ENCODE assay signal across 15 cellular contexts in genomic region chr14:34548472-34548981, GRCh38. TPM values are rescaled to one million over a fixed set of nuclear protein-coding genes. Genes with fewer than 3 reads are reported as not detected.
DNase-seq lines count a peak whose midpoint lies in the region; ATAC-seq, FAIRE-seq and TF ChIP-seq lines count a peak whose summit lies in the region.
"Had no signal": no experiment of that assay in that cellular context is flagged by ENCODE, and none has a peak within 500 bp of the region (broad histone marks: within the 10 kb centered on the region; RNA-seq: fewer than 3 reads in every experiment).

No MANE protein-coding gene starts in this region.

- TF ChIP-seq EP300 in A549 (IDR thresholded peaks at IDR 0.05): no peak
- no peak for TF ChIP-seq EP300 in GM12878 (IDR thresholded peaks at IDR 0.05; ENCODE audit: borderline replicate concordance in 1 of 2, control insufficient read depth in 1 of 2, low read depth in 2 of 2, low read length in 2 of 2)

- RAD21 ChIA-PET in GM12878 (lab: Charles Lee; ENCODE audit: unreplicated experiment): no interaction called here

- BruUV-seq in GM12878 (replicated peaks; lab: Mats Ljungman, UMichigan) (no TSS peak), PC-9 (replicated peaks; lab: Mats Ljungman, UMichigan) (no TSS peak)

- no peaks in the 10 kb centered on the region for H3K79me2 ChIP-seq in DOHH2 (ENCODE audit: control insufficient read depth, low read length)
- no peaks in the 10 kb centered on the region for H3K79me2 ChIP-seq in GM12878 (ENCODE audit: control insufficient read depth, insufficient read depth, low read length)
- H3K79me2 ChIP-seq in PC-9 (ENCODE audit: low read depth): no peaks in the 10 kb centered on the region

- TF ChIP-seq RAD21 in A549 (conservative IDR thresholded peaks at IDR 0.05 in 1 of 2, IDR thresholded peaks at IDR 0.05 in 1 of 2) (no peak), GM12878 (IDR thresholded peaks at IDR 0.05; ENCODE audit: insufficient read depth, low read depth, low read length) (no peak)

- H3K9me2 ChIP-seq in DOHH2 (replicated peaks; ENCODE audit: control insufficient read depth, low read length) (no peaks in the 10 kb centered on the region), PC-9 (ENCODE audit: insufficient read depth) (no peaks in the 10 kb centered on the region)

- intact Hi-C loops in GM12878 (cut with micrococcal nuclease; ENCODE audit: unreplicated experiment) (no loop called here), natural killer cell (cut with micrococcal nuclease) (no loop called here), PC-9 (cut with micrococcal nuclease; ENCODE audit: unreplicated experiment) (no loop called here)

- H3K9me3 ChIP-seq in A549 (no peaks in the 10 kb centered on the region), DOHH2 (ENCODE audit: control insufficient read depth, insufficient read depth, low read length) (no peaks in the 10 kb centered on the region), GM12878 (replicated peaks; ENCODE audit: control insufficient read depth, insufficient read depth, low read length) (no peaks in the 10 kb centered on the region), PC-9 (ENCODE audit: insufficient read depth, low read depth) (no peaks in the 10 kb centered on the region)

- TF ChIP-seq CTCF in A549 (IDR thresholded peaks at IDR 0.05) (no peak), DOHH2 (IDR thresholded peaks at IDR 0.05; ENCODE audit: low read depth, low read length, poor library complexity, severe bottlenecking) (no peak), GM12878 (IDR thresholded peaks at IDR 0.05 in 2 of 3, conservative IDR thresholded peaks at IDR 0.05 in 1 of 3; ENCODE audit: control insufficient read depth in 2 of 3, extremely low read depth in 1 of 3, insufficient read depth in 1 of 3, low read depth in 3 of 3, low read length in 3 of 3) (no peak), natural killer cell (IDR thresholded peaks at IDR 0.05) (no peak), GM10248 (IDR thresholded peaks at IDR 0.05; ENCODE audit: control extremely low read depth, extremely low read depth, low read depth, missing control alignments) (no peak), PC-9 (conservative IDR thresholded peaks at IDR 0.05) (no peak)

- H3K4me3 ChIP-seq in A549 (no peak overlapping the region), DOHH2 (ENCODE audit: low read length) (no peak overlapping the region), GM12878 (no peak overlapping the region), PC-9 (no peak overlapping the region)
- H3K4me3 ChIP-seq: skin epidermis had no signal

- H2AFZ ChIP-seq in GM12878 (ENCODE audit: control insufficient read depth, low read depth, low read length): no peak overlapping the region
- H2AFZ ChIP-seq in PC-9: no peak overlapping the region

- no peaks in the 10 kb centered on the region for H3K9me3 Mint-ChIP-seq in natural killer cell

- 0 out of 3 replicates have a peak, but pooled peaks cover 4% of the 10 kb centered on the region for H3K4me1 ChIP-seq in A549
- H3K4me1 ChIP-seq in DOHH2 (ENCODE audit: control insufficient read depth, low read length): peaks cover 8% of the 10 kb centered on the region
- H3K4me1 ChIP-seq in GM12878 (ENCODE audit: control insufficient read depth, insufficient read depth, low read length): no peaks in the 10 kb centered on the region
- H3K4me1 ChIP-seq in PC-9 (replicated peaks; ENCODE audit: insufficient read depth): no peaks in the 10 kb centered on the region

- H3K27ac Mint-ChIP-seq in natural killer cell: peak overlapping the region; percentile 69 to 85

- WGBS in A549 (ENCODE audit: missing lambda C conversion rate): 84% methylated on average over 14 of the region's 14 CpGs
- 63% methylated on average over 14 of the region's 14 CpGs for WGBS in GM12878 (ENCODE audit: insufficient coverage, insufficient replicate concordance, low lambda C conversion rate, missing lambda C conversion rate)

- H3K4me1 Mint-ChIP-seq in natural killer cell: peaks cover 6 to 8% of the 10 kb centered on the region in 2 donors

- POLR2A ChIA-PET in A549 (lab: Yijun Ruan, JAX): no interaction called here
- POLR2A ChIA-PET in GM12878 (lab: Charles Lee): interaction anchor here (0.6 kb wide), 1 partner anchor 1083 kb away, joined by 4 read pairs; no protein-coding TSS in a partner anchor
- POLR2A ChIA-PET in GM10248 (lab: Yijun Ruan, JAX): interaction anchor here (0.6 to 0.8 kb wide), 4 partner anchors 18 to 855 kb away, joined by 3 to 7 read pairs (median 4); no protein-coding TSS in a partner anchor
- POLR2A ChIA-PET in PC-9 (lab: Charles Lee; ENCODE audit: unreplicated experiment): interaction anchor here (0.6 kb wide), 1 partner anchor 906 kb away, joined by 12 read pairs; no protein-coding TSS in a partner anchor

- DNase-seq in A549 (ENCODE audit: low read depth in 1 of 2, low spot score in 1 of 2): no peak
- DNase-seq in GM12878 (ENCODE audit: low read depth, low spot score): no peak
- no peak for DNase-seq in natural killer cell
- DNase-seq in GM10248 (ENCODE audit: extremely low spot score): no peak
- no peak for DNase-seq in HCEC 1CT
- no peak for DNase-seq in PC-9
- DNase-seq: activated CD4-positive, CD25-positive, alpha-beta regulatory T cell; activated T-cell treated with anti-CD3 and anti-CD28 coated beads, Interleukin-2, amount 50 U/mL, for 4 hours; cortex of kidney; NCI-H1417 treated with DMSO at 0.1 percent for 48 hours; NCI-H446 had no signal

- H3K9ac ChIP-seq in GM12878 (ENCODE audit: control insufficient read depth, insufficient read depth, low read length): no peak overlapping the region

- no peaks in the 10 kb centered on the region for H3K36me3 Mint-ChIP-seq in natural killer cell

- H3F3A ChIP-seq in DOHH2 (ENCODE audit: control insufficient read depth, insufficient read depth): peaks cover 10% of the 10 kb centered on the region; the same call in 1 of the 2 replicates
- peaks cover 9% of the 10 kb centered on the region; the same call in 1 of the 2 replicates for H3F3A ChIP-seq in PC-9 (ENCODE audit: insufficient read depth, low read depth)

- H3K36me3 ChIP-seq in DOHH2 (ENCODE audit: control insufficient read depth, low read length): no peaks in the 10 kb centered on the region
- H3K36me3 ChIP-seq in GM12878 (ENCODE audit: control insufficient read depth in 2 of 2, insufficient read depth in 2 of 2, low read length in 1 of 2): no peaks in the 10 kb centered on the region
- no peaks in the 10 kb centered on the region for H3K36me3 ChIP-seq in PC-9 (ENCODE audit: low read depth)

- H4K20me1 ChIP-seq in DOHH2 (ENCODE audit: control insufficient read depth, insufficient read depth, low read depth, low read length) (no peaks in the 10 kb centered on the region), GM12878 (ENCODE audit: control insufficient read depth, insufficient read depth) (no peaks in the 10 kb centered on the region), PC-9 (ENCODE audit: insufficient read depth) (no peaks in the 10 kb centered on the region)

- H3K27ac ChIP-seq in A549 (peak overlapping the region in 1 of 2 experiments; percentile 54; a peak in 2 of 6 replicates), DOHH2 (ENCODE audit: low read depth, low read length) (no peak overlapping the region), GM12878 (ENCODE audit: control insufficient read depth, insufficient read depth) (no peak overlapping the region), PC-9 (no peak overlapping the region)

- SMC1A ChIA-PET in GM12878 (lab: Charles Lee; ENCODE audit: uncharacterized antibody, unreplicated experiment): no interaction called here

- H3K27me3 ChIP-seq in DOHH2 (ENCODE audit: control insufficient read depth, low read length) (no peaks in the 10 kb centered on the region), GM12878 (replicated peaks in 1 of 2; ENCODE audit: control insufficient read depth in 2 of 2, insufficient read depth in 2 of 2, low read length in 1 of 2) (no peaks in the 10 kb centered on the region), PC-9 (ENCODE audit: insufficient read depth, low read depth) (no peaks in the 10 kb centered on the region)

- FAIRE-seq in A549 (lab: Jason Lieb, UNC) (no peak), GM12878 (lab: Jason Lieb, UNC) (no peak)

- no peak for ATAC-seq in A549
- ATAC-seq in GM12878: no peak
- no peak for ATAC-seq in natural killer cell
- no peak for ATAC-seq in GM18502 (IDR thresholded peaks at IDR 0.05; ENCODE audit: poor library complexity, unreplicated experiment)
- ATAC-seq: activated T-cell treated with anti-CD3 and anti-CD28 coated beads, Interleukin-2, amount 50 U/mL, for 4 hours had no signal

- peak overlapping the region; percentile 54 for H3K4me2 ChIP-seq in A549
- peak overlapping the region; percentile 19 for H3K4me2 ChIP-seq in DOHH2 (ENCODE audit: low read length)
- no peak overlapping the region for H3K4me2 ChIP-seq in GM12878 (ENCODE audit: control insufficient read depth, insufficient read depth)
- no peak overlapping the region for H3K4me2 ChIP-seq in PC-9

- peak overlapping the region; percentile 45 for H3K4me3 Mint-ChIP-seq in natural killer cell
- H3K4me3 Mint-ChIP-seq: activated T-cell treated with anti-CD3 and anti-CD28 coated beads, Interleukin-2, amount 50 U/mL, for 4 hours had no signal

- TF ChIP-seq POLR2A in A549 (IDR thresholded peaks at IDR 0.05; ENCODE audit: low read length) (no peak), GM12878 (IDR thresholded peaks at IDR 0.05; ENCODE audit: low read depth, low read length) (no peak)

- in situ Hi-C loops in GM12878 (cut with MboI): no loop called here

- no peaks in the 10 kb centered on the region for H3K27me3 Mint-ChIP-seq in natural killer cell (ENCODE audit: low read depth in 2 of 2)
- H3K27me3 Mint-ChIP-seq: B cell had no signal

- CTCF ChIA-PET in A549 (lab: Yijun Ruan, JAX) (interaction anchor here (0.5 to 1.2 kb wide), 2 partner anchors 217 to 332 kb away, joined by 3 read pairs; no protein-coding TSS in a partner anchor), GM12878 (lab: Yijun Ruan, JAX) (interaction anchor here (0.9 to 1.7 kb wide), 2 partner anchors 16 to 217 kb away, joined by 4 to 6 read pairs; no protein-coding TSS in a partner anchor), GM10248 (lab: Yijun Ruan, JAX) (no interaction called here), PC-9 (lab: Charles Lee) (no interaction called here)

RNA-seq across cellular contexts. Expression of gene EAPP, which starts 9.0 kb away (rescaled TPM):
- polyA plus RNA-seq in A549 (2011; rRNA removed) (62.3 and 93.0 TPM in 2 replicates), A549 (2017; fragmentation: RNase III; extraction: RNeasy Plus Mini Kit Qiagen cat#74134 plus additional on column Dnase treatment) (41.2 to 49.1 TPM (median 44.6 TPM) in 3 replicates), GM12878 (2011; rRNA removed) (43.5 and 58.0 TPM in 2 replicates), GM12878 (2014; fragmentation: Illumina TruSeq; extraction: Trizol) (48.9 and 58.2 TPM in 2 replicates), GM12878 (2014; fragmentation: Nextera tagmentation; extraction: Ambion mirVana) (10 to 100 TPM; 84.9 to 94.6 TPM), GM12878 (2014; rRNA removed) (31.4 and 32.0 TPM in 2 replicates), GM12878 (2016; fragmentation: Nextera tagmentation; extraction: Ambion mirVana) (10 to 100 TPM; 45.0 to 49.3 TPM)
- 20.1 and 22.2 TPM in 2 replicates for polyA plus RNA-seq in A549 (2012; cell fraction: cytosol; rRNA removed)
- polyA plus RNA-seq in A549 (2012; cell fraction: nucleus; rRNA removed): 7.5 and 9.0 TPM in 2 replicates
- polyA minus RNA-seq in A549 (2011; rRNA and poly(A)+ RNA removed): 23.3 and 23.4 TPM in 2 replicates
- total RNA-seq in GM12878 (2013; cell fraction: nucleolus; rRNA removed): 29.6 and 31.3 TPM in 2 replicates
- total RNA-seq in GM12878 (2014; rRNA removed) (29.5 and 39.5 TPM in 2 replicates), GM12878 (2014; rRNA removed; fragmentation: Illumina TruSeq; extraction: Trizol) (39.2 and 44.5 TPM in 2 replicates), GM12878 (2021) (23.5 and 25.0 TPM in 2 replicates), natural killer cell (10 to 100 TPM; 70.5 to 96.6 (median 76.1) TPM), PC-9 (2021) (23.2 and 27.2 TPM in 2 replicates)
- 28.2 TPM for polyA plus RNA-seq in GM12878 (2011; ENCODE audit: low read depth)
- 14.7 and 17.5 TPM in 2 replicates for polyA plus RNA-seq in GM12878 (2011; cell fraction: cytosol; rRNA removed)
- 18.8 and 19.4 TPM in 2 replicates for polyA plus RNA-seq in GM12878 (2011; cell fraction: nucleus; rRNA removed)
- polyA plus RNA-seq in GM12878 (2012): 30.8 and 33.4 TPM in 2 replicates
- polyA minus RNA-seq in GM12878 (2011; rRNA and poly(A)+ RNA removed): 13.7 and 20.7 TPM in 2 replicates
- polyA minus RNA-seq in GM12878 (2011; cell fraction: cytosol; rRNA and poly(A)+ RNA removed): 9.6 and 11.3 TPM in 2 replicates
- polyA minus RNA-seq in GM12878 (2011; cell fraction: nucleus; rRNA and poly(A)+ RNA removed): 9.9 and 15.5 TPM in 2 replicates

Comparison
In these comparisons a context has a peak if more than half of its experiments do, and no peak if none do; other contexts are left out.
1. H3K4me2 ChIP-seq: peak in A549 (single experiment) and DOHH2 (single experiment); none in GM12878 (single experiment) and PC-9 (single experiment).
2. CTCF ChIA-PET loops: an anchor here in A549 (0.5 to 1.2 kb wide) and GM12878 (0.9 to 1.7 kb wide); none called in GM10248 and PC-9.